25 cellular contexts compared by ENCODE assay signal in the genomic region with DNA sequence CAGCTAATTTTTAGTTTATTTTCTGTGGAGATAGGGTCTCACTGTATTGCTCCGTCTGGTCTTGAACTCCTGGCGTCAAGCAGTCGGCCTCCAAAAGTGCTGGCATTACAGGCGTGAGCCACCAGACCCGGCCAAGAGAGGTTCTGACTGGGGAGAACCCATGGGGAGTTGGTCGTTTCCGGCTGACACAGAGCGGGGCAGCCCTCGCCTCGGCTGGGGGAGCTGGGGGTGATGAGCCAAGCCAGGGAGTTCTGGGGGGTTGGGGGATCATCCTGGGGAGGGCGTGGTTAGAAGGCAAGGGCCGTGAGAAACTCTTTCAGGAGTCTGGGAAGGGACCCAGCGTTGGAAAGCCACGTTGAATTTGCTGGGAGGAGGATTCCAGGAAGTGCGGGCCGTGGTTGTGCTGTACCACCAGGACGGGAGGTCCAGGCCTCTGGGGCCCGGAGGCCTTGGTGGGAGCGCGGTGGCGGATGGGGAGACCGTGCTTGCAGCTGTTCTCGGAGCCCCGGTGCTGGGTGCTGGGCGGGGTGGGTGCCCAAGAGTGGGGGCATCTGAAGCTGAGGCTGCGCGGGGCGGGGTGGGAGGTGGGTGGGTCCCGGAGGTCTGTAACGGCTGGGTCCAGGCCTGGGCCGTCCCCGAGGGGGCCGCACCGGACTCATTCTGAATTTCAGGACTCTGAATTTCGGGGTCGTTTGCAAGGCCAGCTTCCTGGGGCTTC. TPM values are rescaled to one million over a fixed set of nuclear protein-coding genes. Genes with fewer than 3 reads are reported as not detected.
"Had no signal": no experiment of that assay in that cellular context is flagged by ENCODE, and none has a peak within 500 bp of the region (broad histone marks: within the 10 kb centered on the region; RNA-seq: fewer than 3 reads in every experiment).

No MANE protein-coding gene starts in this region.

- H3K27ac Mint-ChIP-seq: activated B cell treated with CpG ODN at 0.5 μM for 24 hours; activated CD4-positive, alpha-beta T cell treated with anti-CD3 and anti-CD28 coated beads, Interleukin-2, amount 10 ng/mL, durations not matched to agents 24 days and 14 days; activated CD8-positive, alpha-beta memory T cell treated with anti-CD3 and anti-CD28 coated beads, Interleukin-2, amount 10 ng/mL, durations not matched to agents 7 days and 5 days; activated naive CD8-positive, alpha-beta T cell treated with anti-CD3 and anti-CD28 coated beads, Interleukin-2, amount 50 U/mL, for 24 hours; T-cell had no signal

- H3K4me3 ChIP-seq: Peyer's patch had no signal

- H3K27ac ChIP-seq: Peyer's patch, RWPE1 had no signal

- H3K4me1 Mint-ChIP-seq: activated CD4-positive, alpha-beta T cell treated with anti-CD3 and anti-CD28 coated beads, Interleukin-2, amount 10 ng/mL, durations not matched to agents 24 days and 14 days; activated CD8-positive, alpha-beta memory T cell treated with anti-CD3 and anti-CD28 coated beads, Interleukin-2, amount 10 ng/mL, durations not matched to agents 7 days and 5 days; brain had no signal

- H3K9me3 Mint-ChIP-seq: activated B cell treated with CpG ODN at 0.5 μM for 24 hours; activated CD4-positive, alpha-beta T cell treated with anti-CD3 and anti-CD28 coated beads, Interleukin-2, amount 10 ng/mL, durations not matched to agents 24 days and 14 days; activated naive CD4-positive, alpha-beta T cell treated with anti-CD3 and anti-CD28 coated beads, Interleukin-2, amount 50 U/mL, for 72 hours; activated naive CD8-positive, alpha-beta T cell treated with anti-CD3 and anti-CD28 coated beads, Interleukin-2, amount 50 U/mL, for 24 hours; activated T-cell treated with anti-CD3 and anti-CD28 coated beads, Interleukin-2, amount 50 U/mL, for 4 hours; brain; T-cell had no signal

- H3K27me3 ChIP-seq: Peyer's patch had no signal

- H3K4me3 Mint-ChIP-seq: activated B cell treated with CpG ODN at 0.5 μM for 24 hours; activated CD4-positive, alpha-beta T cell treated with anti-CD3 and anti-CD28 coated beads, Interleukin-2, amount 10 ng/mL, durations not matched to agents 24 days and 14 days; activated CD8-positive, alpha-beta memory T cell treated with anti-CD3 and anti-CD28 coated beads, Interleukin-2, amount 10 ng/mL, durations not matched to agents 7 days and 5 days; activated naive CD8-positive, alpha-beta T cell treated with anti-CD3 and anti-CD28 coated beads, Interleukin-2, amount 50 U/mL, for 24 hours; activated T-cell treated with anti-CD3 and anti-CD28 coated beads, Interleukin-2, amount 50 U/mL, for 4 hours; brain; T-cell had no signal

- ATAC-seq: activated CD8-positive, alpha-beta memory T cell treated with anti-CD3 and anti-CD28 coated beads, Interleukin-2, amount 10 ng/mL, durations not matched to agents 7 days and 5 days; activated naive CD4-positive, alpha-beta T cell treated with anti-CD3 and anti-CD28 coated beads, Interleukin-2, amount 50 U/mL, for 72 hours; activated naive CD8-positive, alpha-beta T cell treated with anti-CD3 and anti-CD28 coated beads, Interleukin-2, amount 50 U/mL, for 24 hours; activated T-cell treated with anti-CD3 and anti-CD28 coated beads, Interleukin-2, amount 50 U/mL, for 4 hours; T-cell had no signal

- H3K9me3 ChIP-seq: Peyer's patch had no signal

- H3K4me1 ChIP-seq: Peyer's patch had no signal

- H3K27me3 Mint-ChIP-seq: activated B cell treated with CpG ODN at 0.5 μM for 24 hours; activated CD4-positive, alpha-beta T cell treated with anti-CD3 and anti-CD28 coated beads, Interleukin-2, amount 10 ng/mL, durations not matched to agents 24 days and 14 days; activated CD8-positive, alpha-beta memory T cell treated with anti-CD3 and anti-CD28 coated beads, Interleukin-2, amount 10 ng/mL, durations not matched to agents 7 days and 5 days; activated naive CD8-positive, alpha-beta T cell treated with anti-CD3 and anti-CD28 coated beads, Interleukin-2, amount 50 U/mL, for 24 hours; T-cell had no signal

- DNase-seq: activated B cell treated with CpG ODN at 0.5 μM for 24 hours; activated CD4-positive, alpha-beta T cell treated with anti-CD3 and anti-CD28 coated beads for 1 hour; activated CD4-positive, alpha-beta T cell treated with anti-CD3 and anti-CD28 coated beads, Interleukin-2, amount 10 ng/mL, durations not matched to agents 24 days and 14 days; activated CD4-positive, alpha-beta T cell treated with anti-CD3 and anti-CD28 coated beads, Interleukin-2, amount 50 U/mL, for 48 hours; activated CD8-positive, alpha-beta memory T cell treated with anti-CD3 and anti-CD28 coated beads, Interleukin-2, amount 10 ng/mL, durations not matched to agents 7 days and 5 days; activated effector memory CD4-positive, alpha-beta T cell treated with anti-CD3 and anti-CD28 coated beads, Interleukin-2, amount 50 U/mL, for 16 hours; activated naive CD4-positive, alpha-beta T cell treated with Interleukin-2 at 50 U/mL for 16 hours; activated naive CD8-positive, alpha-beta T cell treated with anti-CD3 and anti-CD28 coated beads, Interleukin-2, amount 50 U/mL, for 24 hours; activated T-cell treated with anti-CD3 and anti-CD28 coated beads, Interleukin-2, amount 50 U/mL, for 4 hours; amniotic stem cell; MM.1S; NCI-H1105; NCI-H146; NCI-H187 treated with DMSO at 0.1 percent for 48 hours; NCI-H2081 treated with DMSO at 0.1 percent for 48 hours; NCI-H446; NCI-H524; Peyer's patch; SHP77; T-cell; T-helper 2 cell; T1000 had no signal

RNA-seq across cellular contexts. Expression of gene GRID2IP, which starts 55.8 kb away (rescaled TPM):
- total RNA-seq: activated CD4-positive, alpha-beta T cell treated with anti-CD3 and anti-CD28 coated beads, Interleukin-2, amount 10 ng/mL, durations not matched to agents 24 days and 14 days had no signal
